Comparison of ENCODE assay signal across 1 cellular context in the genomic region with DNA sequence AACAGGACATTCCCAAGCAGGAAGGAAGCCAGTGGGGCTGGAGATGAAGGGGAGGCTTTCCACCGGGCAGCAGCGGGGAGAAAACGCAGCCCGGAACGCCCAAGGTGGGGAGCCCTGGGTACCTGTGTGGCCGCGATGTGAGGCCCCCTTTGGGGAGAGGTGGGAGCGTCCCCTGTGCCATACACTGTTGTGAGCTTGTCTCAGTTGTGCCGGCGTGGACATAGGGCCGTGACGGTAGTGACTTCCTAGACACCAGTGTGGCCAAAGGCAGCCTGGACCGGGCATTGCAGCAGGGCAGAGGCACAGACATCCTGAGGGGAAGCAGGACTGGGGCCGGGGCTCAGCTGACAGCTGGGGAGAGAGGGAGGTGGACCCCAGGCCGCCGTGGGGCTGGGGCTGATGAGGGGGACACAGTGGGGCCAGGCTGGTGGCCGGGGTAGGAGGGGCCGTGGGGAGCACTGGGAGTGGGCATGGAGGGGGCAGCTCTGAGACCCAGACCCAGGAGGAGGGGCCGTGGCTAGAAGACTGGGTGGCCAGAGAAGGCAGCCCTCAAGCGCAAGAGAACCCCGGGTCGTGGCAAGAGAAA.
TF ChIP-seq lines count a peak whose summit lies in the region.

No MANE protein-coding gene starts in this region.

TF ChIP-seq in endothelial cell of umbilical vein, 7 proteins besides CTCF, POLR2A, EP300 and RAD21:
- TF ChIP-seq MYC (IDR thresholded peaks at IDR 0.05; ENCODE audit: low read depth, low read length): no peak
- TF ChIP-seq FOS (IDR thresholded peaks at IDR 0.05; ENCODE audit: borderline replicate concordance, insufficient read depth, low read length): no peak
- TF ChIP-seq GATA2 (IDR thresholded peaks at IDR 0.05; ENCODE audit: insufficient read depth, insufficient read length, low read depth, low read length): no peak
- no peak for TF ChIP-seq EZH2 (IDR thresholded peaks at IDR 0.05; ENCODE audit: borderline replicate concordance, low read depth, low read length, severe bottlenecking)
- no peak for TF ChIP-seq JUN (IDR thresholded peaks at IDR 0.05; ENCODE audit: borderline replicate concordance, insufficient read depth, insufficient read length, low read depth)
- TF ChIP-seq, protein P1, sequence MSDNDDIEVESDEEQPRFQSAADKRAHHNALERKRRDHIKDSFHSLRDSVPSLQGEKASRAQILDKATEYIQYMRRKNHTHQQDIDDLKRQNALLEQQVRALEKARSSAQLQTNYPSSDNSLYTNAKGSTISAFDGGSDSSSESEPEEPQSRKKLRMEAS (IDR thresholded peaks at IDR 0.05; ENCODE audit: insufficient read depth, insufficient read length): no peak
- TF ChIP-seq POLR2AphosphoS5 (IDR thresholded peaks at IDR 0.05; ENCODE audit: insufficient read depth, low read depth, low read length): no peak
